In the genomic region with DNA sequence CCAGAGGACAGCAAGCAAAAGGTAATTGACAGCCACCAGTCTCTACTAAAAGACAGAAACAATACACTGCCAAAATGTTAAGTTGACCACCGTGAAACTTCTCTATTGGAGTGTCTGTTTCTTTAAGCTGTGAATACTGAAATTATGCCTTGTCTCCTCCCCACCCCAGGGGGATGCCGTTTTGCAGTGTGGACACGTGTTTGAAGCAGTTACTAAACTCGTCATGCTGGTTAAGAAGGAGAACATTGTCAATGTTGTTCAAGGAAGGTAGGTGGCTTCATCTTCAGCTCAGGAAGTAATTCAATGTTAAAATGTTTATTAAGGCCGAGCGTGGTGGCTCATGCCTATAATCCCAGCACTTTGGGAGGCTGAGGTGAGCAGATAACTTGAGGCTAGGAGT, we compare ENCODE assay signal across 20 cellular contexts. TPM values are rescaled to one million over a fixed set of nuclear protein-coding genes. Genes with fewer than 3 reads are reported as not detected.
DNase-seq lines count a peak whose midpoint lies in the region; ATAC-seq and TF ChIP-seq lines count a peak whose summit lies in the region.
"Had no signal": no experiment of that assay in that cellular context is flagged by ENCODE, and none has a peak within 500 bp of the region (broad histone marks: within the 10 kb centered on the region; RNA-seq: fewer than 3 reads in every experiment).

No MANE protein-coding gene starts in this region.

- no peak for ATAC-seq in PC-3
- peak; percentile 66 for ATAC-seq in left lung
- ATAC-seq in HG03095 (IDR thresholded peaks at IDR 0.05; ENCODE audit: unreplicated experiment) = no peak
- ATAC-seq: activated naive CD8-positive, alpha-beta T cell treated with anti-CD3 and anti-CD28 coated beads, Interleukin-2, amount 50 U/mL, for 24 hours; left lobe of liver had no signal

- H3K4me3 Mint-ChIP-seq in endothelial cell (ENCODE audit: unreplicated experiment) (no peak overlapping the region), CD14-positive monocyte (no peak overlapping the region)
- H3K4me3 Mint-ChIP-seq: activated naive CD8-positive, alpha-beta T cell treated with anti-CD3 and anti-CD28 coated beads, Interleukin-2, amount 50 U/mL, for 24 hours; CD8-positive, alpha-beta memory T cell had no signal

- no peak overlapping the region for H3K4me3 ChIP-seq in PC-3 (ENCODE audit: low read length)
- H3K4me3 ChIP-seq in left lung = no peak overlapping the region
- no peak overlapping the region for H3K4me3 ChIP-seq in smooth muscle cell
- H3K4me3 ChIP-seq: ovary had no signal

- H3K9me3 Mint-ChIP-seq in endothelial cell (ENCODE audit: unreplicated experiment) (no peaks in the 10 kb centered on the region), CD14-positive monocyte (no peaks in the 10 kb centered on the region)
- H3K9me3 Mint-ChIP-seq: activated naive CD8-positive, alpha-beta T cell treated with anti-CD3 and anti-CD28 coated beads, Interleukin-2, amount 50 U/mL, for 24 hours; CD8-positive, alpha-beta memory T cell had no signal

- POLR2A ChIA-PET in PC-3 (lab: Charles Lee; ENCODE audit: unreplicated experiment) = no interaction called here

- H3K27me3 ChIP-seq in PC-3 (ENCODE audit: low read length) = no peaks in the 10 kb centered on the region
- H3K27me3 ChIP-seq in left lung = no peaks in the 10 kb centered on the region
- H3K27me3 ChIP-seq in smooth muscle cell (ENCODE audit: low read depth) = no peaks in the 10 kb centered on the region
- H3K27me3 ChIP-seq: ovary had no signal

- no peaks in the 10 kb centered on the region for H3K9me2 ChIP-seq in PC-3 (replicated peaks; ENCODE audit: low read length)

- H3K27ac Mint-ChIP-seq in endothelial cell (ENCODE audit: unreplicated experiment) (peak overlapping the region; percentile 94), CD14-positive monocyte (peak overlapping the region in 1 of 7 donors; percentile 31)
- H3K27ac Mint-ChIP-seq: activated naive CD8-positive, alpha-beta T cell treated with anti-CD3 and anti-CD28 coated beads, Interleukin-2, amount 50 U/mL, for 24 hours had no signal

- no peaks in the 10 kb centered on the region for H3K9me3 ChIP-seq in PC-3 (ENCODE audit: low read length)
- H3K9me3 ChIP-seq in left lung = no peaks in the 10 kb centered on the region
- H3K9me3 ChIP-seq in smooth muscle cell (replicated peaks; ENCODE audit: low read depth) = no peaks in the 10 kb centered on the region
- H3K9me3 ChIP-seq: ovary had no signal

- peaks cover 23% of the 10 kb centered on the region for H3K4me1 ChIP-seq in PC-3 (ENCODE audit: insufficient read depth, low read length)
- H3K4me1 ChIP-seq in left lung = peaks cover 0 to 3% of the 10 kb centered on the region in 2 donors
- H3K4me1 ChIP-seq in smooth muscle cell (ENCODE audit: low read depth) = no peaks in the 10 kb centered on the region

- H2AFZ ChIP-seq in PC-3 (ENCODE audit: low read length) (no peak overlapping the region), smooth muscle cell (ENCODE audit: low read depth) (no peak overlapping the region)

- no peaks in the 10 kb centered on the region for H3K79me2 ChIP-seq in PC-3 (ENCODE audit: low read length)
- H3K79me2 ChIP-seq in smooth muscle cell (ENCODE audit: low read depth) = peaks cover 14% of the 10 kb centered on the region

- H3K9ac ChIP-seq in PC-3 (ENCODE audit: low read length) (0 out of 2 replicates have a peak overlapping the region, but pooled peaks have one; percentile 11), smooth muscle cell (ENCODE audit: low read depth) (no peak overlapping the region)

- H3K27me3 Mint-ChIP-seq in endothelial cell (ENCODE audit: unreplicated experiment) (peaks cover 2% of the 10 kb centered on the region), CD14-positive monocyte (ENCODE audit: low read depth in 3 of 3) (no peaks in the 10 kb centered on the region)
- H3K27me3 Mint-ChIP-seq: activated naive CD8-positive, alpha-beta T cell treated with anti-CD3 and anti-CD28 coated beads, Interleukin-2, amount 50 U/mL, for 24 hours; CD8-positive, alpha-beta memory T cell had no signal

- TF ChIP-seq CTCF in PC-3 (conservative IDR thresholded peaks at IDR 0.05; ENCODE audit: low read depth, low read length) (no peak), endothelial cell (IDR thresholded peaks at IDR 0.05; ENCODE audit: unreplicated experiment) (no peak), left lung (IDR thresholded peaks at IDR 0.05) (no peak), smooth muscle cell (IDR thresholded peaks at IDR 0.05; ENCODE audit: borderline replicate concordance, insufficient read depth, poor library complexity, severe bottlenecking) (no peak), CD14-positive monocyte (IDR thresholded peaks at IDR 0.05) (no peak)

- H4K20me1 ChIP-seq in PC-3 (ENCODE audit: low read length) = no peaks in the 10 kb centered on the region
- H4K20me1 ChIP-seq in smooth muscle cell (ENCODE audit: low read depth) = peaks cover 21% of the 10 kb centered on the region

- no TSS peak for BruUV-seq in PC-3 (replicated peaks; lab: Mats Ljungman, UMichigan)

- intact Hi-C loops in PC-3 (cut with micrococcal nuclease) (no loop called here), left lung (cut with DNase I) (no loop called here), CD14-positive monocyte (cut with micrococcal nuclease) (no loop called here)

- CTCF ChIA-PET in PC-3 (lab: Charles Lee) = no interaction called here

- H3K36me3 ChIP-seq in PC-3 (ENCODE audit: low read depth, low read length) (peaks cover 11% of the 10 kb centered on the region), left lung (peaks cover 0 to 43% of the 10 kb centered on the region in 2 donors), smooth muscle cell (ENCODE audit: low read depth) (no peaks in the 10 kb centered on the region)
- H3K36me3 ChIP-seq: ovary had no signal

- H3K4me1 Mint-ChIP-seq in endothelial cell (ENCODE audit: unreplicated experiment) (peaks cover 39% of the 10 kb centered on the region), CD14-positive monocyte (no peaks in the 10 kb centered on the region)
- H3K4me1 Mint-ChIP-seq: activated naive CD8-positive, alpha-beta T cell treated with anti-CD3 and anti-CD28 coated beads, Interleukin-2, amount 50 U/mL, for 24 hours; CD8-positive, alpha-beta memory T cell had no signal

- WGBS in smooth muscle cell (ENCODE audit: low lambda C conversion rate) = 79% methylated on average over 6 of the region's 6 CpGs

- DNase-seq in PC-3 (no peak), endothelial cell (ENCODE audit: low spot score) (no peak), left lung (no peak), smooth muscle cell (lab: John Stamatoyannopoulos, UW; ENCODE audit: unreplicated experiment) (no peak), CD14-positive monocyte (ENCODE audit: low spot score) (no peak), MV-4-11 (lab: John Stamatoyannopoulos, UW) (no peak)
- DNase-seq: activated CD4-positive, alpha-beta T cell treated with anti-CD3 and anti-CD28 coated beads for 48 hours; activated effector memory CD4-positive, alpha-beta T cell treated with Interleukin-2 at 50 U/mL for 16 hours; activated naive CD8-positive, alpha-beta T cell treated with anti-CD3 and anti-CD28 coated beads, Interleukin-2, amount 50 U/mL, for 24 hours; CD8-positive, alpha-beta memory T cell; erythroblast; Kasumi-1; NCI-H1092; NCI-H2029 treated with DMSO at 0.1 percent for 48 hours; NCI-H510A treated with DMSO at 0.1 percent for 48 hours; ovary; small intestine; stimulated activated CD4-positive, alpha-beta T cell treated with anti-CD3 and anti-CD28 coated beads, Interleukin-4, amount 100 ng/mL, for 1 hour had no signal

- H3K4me2 ChIP-seq in PC-3 (ENCODE audit: low read length) (no peak overlapping the region), smooth muscle cell (no peak overlapping the region)

- peak overlapping the region; percentile 79 for H3K27ac ChIP-seq in PC-3 (ENCODE audit: low read length)
- peak overlapping the region; percentile 2 to 72 for H3K27ac ChIP-seq in left lung
- H3K27ac ChIP-seq in smooth muscle cell (ENCODE audit: low read depth) = peak overlapping the region; percentile 15
- H3K27ac ChIP-seq: ovary had no signal

- H3F3A ChIP-seq in PC-3 (ENCODE audit: low read length, unreplicated experiment) (no peaks in the 10 kb centered on the region), smooth muscle cell (ENCODE audit: low read depth) (peaks cover 5% of the 10 kb centered on the region)

- H3K36me3 Mint-ChIP-seq in endothelial cell (ENCODE audit: low read depth, unreplicated experiment) (peaks cover 34% of the 10 kb centered on the region), CD14-positive monocyte (peaks cover 36 to 46% of the 10 kb centered on the region in 2 donors)

RNA-seq across cellular contexts. Expression of a gene that starts 32.8 kb away (rescaled TPM):
- total RNA-seq in PC-3 (2014; rRNA removed) = 42.3 and 58.1 TPM in 2 replicates
- 128 TPM for total RNA-seq in endothelial cell (ENCODE audit: unreplicated experiment)
- 10 to 100 TPM; 58.3 to 68.2 TPM for total RNA-seq in left lung
- total RNA-seq in smooth muscle cell = 89.7 and 111 TPM in 2 replicates
- 63.7 and 79.6 TPM in 2 replicates for polyA plus RNA-seq in smooth muscle cell
- polyA plus RNA-seq in CD14-positive monocyte = 10 to 100 TPM; 20.0 to 21.0 TPM

RNA-seq across cellular contexts. Expression of a gene that starts 33.2 kb away (rescaled TPM):
- total RNA-seq in PC-3 (2014; rRNA removed) (25.7 and 35.6 TPM in 2 replicates), endothelial cell (ENCODE audit: unreplicated experiment) (44.3 TPM), left lung (10 to 100 TPM; 41.4 to 42.5 TPM), smooth muscle cell (45.5 and 62.9 TPM in 2 replicates)
- polyA plus RNA-seq in smooth muscle cell (21.8 and 24.2 TPM in 2 replicates), CD14-positive monocyte (10 to 100 TPM; 14.4 to 18.2 TPM)

Comparison
In these comparisons a context has a peak if more than half of its experiments do, and no peak if none do; other contexts are left out.
1. H3K27ac ChIP-seq: peak in every context shown above with its lines; median percentile 79 in PC-3; 37 in left lung; 15 in smooth muscle cell.